Comparison of ENCODE assay signal across 15 cellular contexts in genomic region chr20:25485872-25486271, GRCh38.
"Had no signal": no experiment of that assay in that cellular context is flagged by ENCODE, and none has a peak within 500 bp of the region (broad histone marks: within the 10 kb centered on the region; RNA-seq: fewer than 3 reads in every experiment).

No MANE protein-coding gene starts in this region.

- H3K4me3 Mint-ChIP-seq: endodermal cell, naive B cell, nephron had no signal

- ATAC-seq: left colon, pancreas had no signal

- H3K4me1 Mint-ChIP-seq: endodermal cell had no signal

- H3K9me3 ChIP-seq: heart left ventricle, pancreas had no signal

- H3K27me3 Mint-ChIP-seq: progenitor cell of endocrine pancreas had no signal

- DNase-seq: effector CD4-positive, alpha-beta T cell; endodermal cell; hippocampal formation; left colon; mesendoderm; naive B cell; pancreas; small intestine; stimulated activated CD4-positive, alpha-beta T cell treated with anti-CD3 and anti-CD28 coated beads, Interleukin-12 subunit alpha, Interleukin-12 subunit beta, amount 100 ng/mL, for 4 hours; stimulated activated naive CD4-positive, alpha-beta T cell treated with Interleukin-2 at 50 U/mL for 16 hours; trophoblast cell had no signal

- H3K36me3 Mint-ChIP-seq: naive B cell had no signal

- H3K36me3 ChIP-seq: pancreas had no signal

- H3K4me1 ChIP-seq: pancreas had no signal

- H3K27ac ChIP-seq: heart left ventricle, pancreas had no signal

- H3K4me3 ChIP-seq: heart left ventricle, lung, pancreas had no signal

- H3K27me3 ChIP-seq: heart left ventricle, pancreas had no signal

- H3K9me3 Mint-ChIP-seq: endodermal cell, naive B cell, nephron had no signal
